In the genomic region with DNA sequence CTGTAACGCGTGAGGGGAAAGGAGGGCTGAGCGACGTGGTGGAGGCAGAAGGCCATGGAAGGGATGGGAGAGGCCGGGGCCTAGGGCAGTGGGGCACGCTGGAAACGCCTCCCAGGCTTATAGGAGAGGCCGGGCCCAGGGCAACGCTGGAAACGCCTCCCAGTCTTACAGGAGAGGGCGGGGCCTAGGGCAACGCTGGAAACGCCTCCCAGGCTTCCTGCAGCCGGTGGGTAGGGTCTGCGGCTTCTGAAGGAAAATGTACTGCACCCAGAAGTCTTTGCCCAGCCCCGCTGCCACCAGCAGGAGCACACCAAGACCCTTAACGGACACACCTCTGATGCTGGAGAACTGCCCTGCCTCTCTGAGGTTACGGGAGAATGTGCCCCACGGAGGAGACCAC, we compare ENCODE assay signal across 16 cellular contexts. TPM values are rescaled to one million over a fixed set of nuclear protein-coding genes. Genes with fewer than 3 reads are reported as not detected.
DNase-seq lines count a peak whose midpoint lies in the region; ATAC-seq and TF ChIP-seq lines count a peak whose summit lies in the region.
"Had no signal": no experiment of that assay in that cellular context is flagged by ENCODE, and none has a peak within 500 bp of the region (broad histone marks: within the 10 kb centered on the region; RNA-seq: fewer than 3 reads in every experiment).

No MANE protein-coding gene starts in this region.

- intact Hi-C loops in heart right ventricle (cut with DNase I) (loop anchor here in 9 of 10 donors (5.0 to 10.0 kb wide), 6 partner anchors 35 to 310 kb away; no protein-coding TSS in a partner anchor), cardiac septum (cut with DNase I) (no loop called here), esophagus muscularis mucosa (cut with DNase I) (loop anchor here (5.0 kb wide), 2 partner anchors 40 to 60 kb away; a partner anchor contains a TSS)

- peak overlapping the region in 7 of 10 donors; percentile 16 to 45 (median 40) for H3K4me3 ChIP-seq in heart right ventricle
- no peak overlapping the region for H3K4me3 ChIP-seq in Peyer's patch
- peak overlapping the region in 3 of 4 donors; percentile 18 to 37 (median 25) for H3K4me3 ChIP-seq in esophagus muscularis mucosa
- no peak overlapping the region for H3K4me3 ChIP-seq in thymus (ENCODE audit: low read length)
- H3K4me3 ChIP-seq: HAP-1 had no signal

- H3K27ac ChIP-seq in heart right ventricle (peak overlapping the region in 8 of 10 donors; percentile 15 to 74 (median 55)), Peyer's patch (peak overlapping the region in 3 of 4 donors; percentile 2 to 43 (median 6)), esophagus muscularis mucosa (replicated peaks in 1 of 4) (peak overlapping the region; percentile 38 to 70 (median 50)), thymus (ENCODE audit: low read depth) (peak overlapping the region; percentile 42)
- H3K27ac ChIP-seq: neutrophil had no signal

- H3K4me1 ChIP-seq in heart right ventricle (peaks cover 0 to 20% (median 14%) of the 10 kb centered on the region in 9 donors), Peyer's patch (peaks cover 0 to 27% (median 0%) of the 10 kb centered on the region in 4 donors), esophagus muscularis mucosa (peaks cover 8 to 61% (median 42%) of the 10 kb centered on the region in 4 donors), thymus (ENCODE audit: control insufficient read depth, insufficient read depth, low read length) (peaks cover 4% of the 10 kb centered on the region)
- H3K4me1 ChIP-seq: HAP-1 had no signal

- 53 to 61% methylated on average over 19 of the region's 19 CpGs for WGBS in heart right ventricle, 2 donors
- WGBS in esophagus muscularis mucosa = 59% methylated on average over 12 of the region's 19 CpGs
- WGBS in thymus = 14% methylated on average over 19 of the region's 19 CpGs

- no peak for TF ChIP-seq EP300 in esophagus muscularis mucosa (IDR thresholded peaks at IDR 0.05)

- ATAC-seq in heart right ventricle = peak in 7 of 8 donors; percentile 7 to 90 (median 67)
- ATAC-seq in GM21381 (IDR thresholded peaks at IDR 0.05; ENCODE audit: unreplicated experiment) = no peak

- H3K27me3 ChIP-seq in heart right ventricle (no peaks in the 10 kb centered on the region), Peyer's patch (no peaks in the 10 kb centered on the region), esophagus muscularis mucosa (no peaks in the 10 kb centered on the region), thymus (ENCODE audit: control insufficient read depth, insufficient read depth) (no peaks in the 10 kb centered on the region)
- H3K27me3 ChIP-seq: dorsolateral prefrontal cortex, neutrophil had no signal

- H3K9me3 ChIP-seq in heart right ventricle (no peaks in the 10 kb centered on the region), Peyer's patch (no peaks in the 10 kb centered on the region), esophagus muscularis mucosa (no peaks in the 10 kb centered on the region), thymus (ENCODE audit: control insufficient read depth) (no peaks in the 10 kb centered on the region)
- H3K9me3 ChIP-seq: HAP-1, neutrophil had no signal

- TF ChIP-seq POLR2A in Peyer's patch (IDR thresholded peaks at IDR 0.05) (no peak), esophagus muscularis mucosa (IDR thresholded peaks at IDR 0.05; ENCODE audit: low read depth) (no peak)

- TF ChIP-seq CTCF in heart right ventricle (IDR thresholded peaks at IDR 0.05) = no peak
- no peak for TF ChIP-seq CTCF in Peyer's patch (IDR thresholded peaks at IDR 0.05)
- TF ChIP-seq CTCF in esophagus muscularis mucosa (IDR thresholded peaks at IDR 0.05) = no peak

- H3K36me3 ChIP-seq in heart right ventricle (peaks cover 0 to 82% (median 5%) of the 10 kb centered on the region in 9 donors), Peyer's patch (peaks cover 0 to 71% (median 0%) of the 10 kb centered on the region in 3 donors), esophagus muscularis mucosa (peaks cover 15 to 81% (median 72%) of the 10 kb centered on the region in 4 donors), thymus (ENCODE audit: control insufficient read depth, insufficient read depth) (peaks cover 83% of the 10 kb centered on the region)

- peak in 1 of 2 donors; percentile 29 for DNase-seq in heart right ventricle
- no peak for DNase-seq in cardiac septum (ENCODE audit: low spot score)
- peak in 1 of 3 donors; percentile 84 for DNase-seq in Peyer's patch
- no peak for DNase-seq in esophagus muscularis mucosa (ENCODE audit: extremely low spot score)
- DNase-seq in putamen (ENCODE audit: low spot score) = no peak
- no peak for DNase-seq in NCI-H1105 treated with DMSO at 0.1 percent for 48 hours (lab: John Stamatoyannopoulos, UW)
- DNase-seq: dorsolateral prefrontal cortex; KG1; NCI-H524 treated with DMSO at 0.1 percent for 48 hours; stimulated activated naive CD8-positive, alpha-beta T cell treated with anti-CD3 and anti-CD28 coated beads, Interleukin-15, amount 100 ng/mL, for 72 hours; T-helper 2 cell had no signal

RNA-seq across cellular contexts. Expression of a gene that starts 9.1 kb away (rescaled TPM):
- 10 to 100 TPM in 9 of 10 donors, 1 to 10 TPM in 1; 9.7 to 15.8 (median 12.1) TPM for total RNA-seq in heart right ventricle
- 10 to 100 TPM; 15.8 to 17.6 TPM for polyA plus RNA-seq in heart right ventricle
- total RNA-seq in cardiac septum = 10.7 TPM
- total RNA-seq in Peyer's patch = 10 to 100 TPM; 21.2 to 60.2 (median 33.3) TPM
- total RNA-seq in esophagus muscularis mucosa = 10 to 100 TPM; 28.7 to 45.0 (median 34.2) TPM
- 20.4 TPM for polyA plus RNA-seq in thymus

RNA-seq across cellular contexts. Expression of a gene that starts 10.8 kb away (rescaled TPM):
- total RNA-seq in heart right ventricle (1 to 10 TPM; 1.6 to 4.0 (median 3.0) TPM), cardiac septum (1.9 TPM), Peyer's patch (1 to 10 TPM in 2 of 4 donors, under 1 TPM in 1, not detected in 1; 0.80 to 5.0 (median 1.6) TPM), esophagus muscularis mucosa (10 to 100 TPM in 1 of 4 donors, 1 to 10 TPM in 3; 4.8 to 17.2 (median 7.7) TPM)
- polyA plus RNA-seq in heart right ventricle (1 to 10 TPM; 2.9 to 3.4 TPM), thymus (1.2 TPM)

RNA-seq across cellular contexts. Expression of a gene that starts 32.2 kb away (rescaled TPM):
- total RNA-seq in heart right ventricle = 1 to 10 TPM; 1.3 to 2.8 (median 2.1) TPM
- 1 to 10 TPM in 1 of 2 donors, under 1 TPM in 1; 0.90 to 2.4 TPM for polyA plus RNA-seq in heart right ventricle
- 1.3 TPM for total RNA-seq in cardiac septum
- 1 to 10 TPM in 2 of 4 donors, under 1 TPM in 2; 0.13 to 5.8 (median 0.70) TPM for total RNA-seq in Peyer's patch
- 10 to 100 TPM in 1 of 4 donors, 1 to 10 TPM in 3; 4.1 to 17.5 (median 4.9) TPM for total RNA-seq in esophagus muscularis mucosa
- 0.91 TPM for polyA plus RNA-seq in thymus
- total RNA-seq: skeletal muscle tissue had no signal

RNA-seq across cellular contexts. Expression of a gene that starts 44.7 kb away (rescaled TPM):
- 10 to 100 TPM; 19.5 to 49.3 (median 30.3) TPM for total RNA-seq in heart right ventricle
- 10 to 100 TPM; 65.2 to 73.3 TPM for polyA plus RNA-seq in heart right ventricle
- total RNA-seq in cardiac septum = 32.6 TPM
- 100 to 1,000 TPM in 2 of 4 donors, 10 to 100 TPM in 2; 70.4 to 236 (median 117) TPM for total RNA-seq in Peyer's patch
- 100 to 1,000 TPM; 136 to 202 (median 161) TPM for total RNA-seq in esophagus muscularis mucosa
- polyA plus RNA-seq in thymus = 111 TPM

Comparison
In these comparisons a context has a peak if more than half of its experiments do, and no peak if none do; other contexts are left out.
1. H3K4me3 ChIP-seq: peak in heart right ventricle (7 of 10) and esophagus muscularis mucosa (3 of 4); none in Peyer's patch (0 of 4) and thymus (single experiment).
2. Peak in every context shown above with its lines, with median percentiles within 50 percentile points of each other: H3K27ac ChIP-seq.